In genomic region chr18:39806519-39806918, GRCh38 we compare ENCODE assay signal across 1 cellular context.
TF ChIP-seq lines count a peak whose summit lies in the region.

No MANE protein-coding gene starts in this region.

TF ChIP-seq in HepG2, 621 proteins besides CTCF, POLR2A, EP300 and RAD21 (continued from another document):
- TF ChIP-seq, protein P1, sequence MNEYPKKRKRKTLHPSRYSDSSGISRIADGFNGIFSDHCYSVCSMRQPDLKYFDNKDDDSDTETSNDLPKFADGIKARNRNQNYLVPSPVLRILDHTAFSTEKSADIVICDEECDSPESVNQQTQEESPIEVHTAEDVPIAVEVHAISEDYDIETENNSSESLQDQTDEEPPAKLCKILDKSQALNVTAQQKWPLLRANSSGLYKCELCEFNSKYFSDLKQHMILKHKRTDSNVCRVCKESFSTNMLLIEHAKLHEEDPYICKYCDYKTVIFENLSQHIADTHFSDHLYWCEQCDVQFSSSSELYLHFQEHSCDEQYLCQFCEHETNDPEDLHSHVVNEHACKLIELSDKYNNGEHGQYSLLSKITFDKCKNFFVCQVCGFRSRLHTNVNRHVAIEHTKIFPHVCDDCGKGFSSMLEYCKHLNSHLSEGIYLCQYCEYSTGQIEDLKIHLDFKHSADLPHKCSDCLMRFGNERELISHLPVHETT (CRISPR knock-in tag; conservative IDR thresholded peaks at IDR 0.05), result no peak
- TF ChIP-seq SNAPC4 (CRISPR knock-in tag; IDR thresholded peaks at IDR 0.05) (no peak), ZBTB7B (CRISPR knock-in tag; IDR thresholded peaks at IDR 0.05) (no peak), CREM (IDR thresholded peaks at IDR 0.05) (no peak), CREM (CRISPR knock-in tag; IDR thresholded peaks at IDR 0.05) (no peak), ELF3 (CRISPR knock-in tag; IDR thresholded peaks at IDR 0.05) (no peak), FOSL1 (CRISPR knock-in tag; IDR thresholded peaks at IDR 0.05; ENCODE audit: borderline replicate concordance) (no peak), RXRB (CRISPR knock-in tag; IDR thresholded peaks at IDR 0.05; ENCODE audit: borderline replicate concordance) (no peak)
